ENCODE assay signal across 8 cellular contexts in the genomic region with DNA sequence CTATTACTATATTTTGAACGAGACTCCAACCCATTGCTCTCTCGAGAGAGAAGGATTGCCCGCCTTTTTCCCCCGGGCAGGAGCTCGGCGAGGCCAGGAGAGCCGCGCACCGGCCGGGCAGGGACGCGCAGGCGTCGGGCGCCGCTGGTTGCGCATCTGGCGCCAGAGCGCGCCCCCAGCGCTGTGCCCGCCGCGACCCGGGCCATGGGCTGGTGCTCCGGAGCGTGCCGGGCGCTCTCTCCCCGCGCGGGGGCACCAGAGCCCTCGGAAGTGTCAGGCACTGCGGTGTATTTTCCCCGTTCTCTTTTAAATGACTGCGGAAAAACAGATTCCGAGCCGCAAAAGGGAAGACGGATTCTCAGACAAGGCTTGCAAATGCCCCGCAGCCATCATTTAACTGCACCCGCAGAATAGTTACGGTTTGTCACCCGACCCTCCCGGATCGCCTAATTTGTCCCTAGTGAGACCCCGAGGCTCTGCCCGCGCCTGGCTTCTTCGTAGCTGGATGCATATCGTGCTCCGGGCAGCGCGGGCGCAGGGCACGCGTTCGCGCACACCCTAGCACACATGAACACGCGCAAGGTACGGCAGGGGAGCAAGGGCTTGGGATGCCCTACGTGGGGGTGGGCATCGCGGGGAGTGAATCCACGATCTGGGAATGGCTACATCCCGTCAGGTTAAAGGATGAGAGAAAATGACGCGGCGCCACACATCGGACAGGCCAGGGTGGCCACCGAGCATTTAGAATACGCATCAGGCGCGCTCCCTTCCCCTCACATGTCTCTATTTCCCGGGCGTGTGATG. TPM values are rescaled to one million over a fixed set of nuclear protein-coding genes. Genes with fewer than 3 reads are reported as not detected.
DNase-seq lines count a peak whose midpoint lies in the region; ATAC-seq and TF ChIP-seq lines count a peak whose summit lies in the region.

No MANE protein-coding gene starts in this region.

- H2AK9ac ChIP-seq in IMR-90 (replicated peaks; ENCODE audit: low read depth, low read length, poor library complexity): no peak overlapping the region

- no peak overlapping the region for H4K91ac ChIP-seq in IMR-90 (ENCODE audit: insufficient read depth, low read depth, low read length)

- TF ChIP-seq CTCF in IMR-90 (conservative IDR thresholded peaks at IDR 0.05; ENCODE audit: low read depth, low read length): peak; percentile 46
- TF ChIP-seq CTCF in colonic mucosa (IDR thresholded peaks at IDR 0.05): peak; percentile 38

- no peak overlapping the region for H4K8ac ChIP-seq in IMR-90 (ENCODE audit: low read depth in 2 of 2, low read length in 2 of 2)

- 5% methylated on average over 16 of the region's 76 CpGs; no CpG with 5 or more reads in 1 of the 2 experiments for WGBS in IMR-90 (ENCODE audit: extremely low coverage in 2 of 2, insufficient read length in 1 of 2), 2 experiments

- H2AK5ac ChIP-seq in IMR-90 (ENCODE audit: low read depth, low read length): no peak overlapping the region

- POLR2A ChIA-PET in IMR-90 (lab: Charles Lee; ENCODE audit: unreplicated experiment): no interaction called here

- H2BK20ac ChIP-seq in IMR-90 (ENCODE audit: low read depth, low read length): no peak overlapping the region

- H3K9me1 ChIP-seq in IMR-90 (ENCODE audit: insufficient read depth, low read length): no peaks in the 10 kb centered on the region

- H3K4me1 ChIP-seq in IMR-90 (ENCODE audit: control insufficient read depth, insufficient read depth, low read length) (no peaks in the 10 kb centered on the region), colonic mucosa (no peaks in the 10 kb centered on the region)

- H3K79me1 ChIP-seq in IMR-90 (ENCODE audit: low read depth in 1 of 2, low read length in 2 of 2): no peaks in the 10 kb centered on the region

- no peak overlapping the region for H2BK5ac ChIP-seq in IMR-90 (ENCODE audit: low read depth, low read length, poor library complexity, severe bottlenecking)

- H4K5ac ChIP-seq in IMR-90 (ENCODE audit: low read depth, low read length): no peak overlapping the region

- DNase-seq in DMS153 (lab: John Stamatoyannopoulos, UW): peak; percentile 67
- peak; percentile 19 for DNase-seq in IMR-90
- DNase-seq in SKM-1 (lab: John Stamatoyannopoulos, UW; ENCODE audit: unreplicated experiment): peak; percentile 12
- peak; percentile 66 for DNase-seq in colonic mucosa
- peak; percentile 39 to 75 for DNase-seq in left colon
- peak; percentile 31 to 72 for DNase-seq in stimulated activated CD4-positive, alpha-beta T cell treated with anti-CD3 and anti-CD28 coated beads, Interleukin-2, amount 100 ng/mL, for 24 hours

- H2AFZ ChIP-seq in IMR-90 (replicated peaks; ENCODE audit: low read length, poor library complexity): peak overlapping the region; percentile 84

- H2BK120ac ChIP-seq in IMR-90 (ENCODE audit: low read depth, low read length): no peak overlapping the region

- H3K56ac ChIP-seq in IMR-90 (ENCODE audit: extremely low read depth, insufficient read depth, low read length): no peak overlapping the region

- intact Hi-C loops in IMR-90 (cut with micrococcal nuclease): loop anchor here (1.0 kb wide), 1 partner anchor 942 kb away; no protein-coding TSS in a partner anchor
- intact Hi-C loops in colonic mucosa (cut with DNase I): loop anchor here (10.0 kb wide), 1 partner anchor 756 kb away; no protein-coding TSS in a partner anchor
- intact Hi-C loops in left colon (cut with DNase I, micrococcal nuclease): no loop called here

- no peak overlapping the region for H3K23ac ChIP-seq in IMR-90 (ENCODE audit: low read depth, low read length)

- H3K9me3 ChIP-seq in IMR-90 (ENCODE audit: control insufficient read depth, insufficient read depth, low read length) (no peaks in the 10 kb centered on the region), colonic mucosa (no peaks in the 10 kb centered on the region)

- CTCF ChIA-PET in IMR-90 (lab: Yijun Ruan, JAX): interaction anchor here (0.5 kb wide), 2 partner anchors 408 to 1220 kb away, joined by 3 to 6 read pairs; no protein-coding TSS in a partner anchor

- H3K27me3 ChIP-seq in IMR-90 (ENCODE audit: control insufficient read depth, insufficient read depth, low read length) (peaks cover 15% of the 10 kb centered on the region), colonic mucosa (peaks cover 19% of the 10 kb centered on the region)

- H4K20me1 ChIP-seq in IMR-90 (ENCODE audit: insufficient read depth, low read length): no peaks in the 10 kb centered on the region; the same call in 1 of the 2 replicates

- H3K36me3 ChIP-seq in IMR-90 (ENCODE audit: control insufficient read depth, insufficient read depth, low read length) (no peaks in the 10 kb centered on the region), colonic mucosa (no peaks in the 10 kb centered on the region)

- H2BK15ac ChIP-seq in IMR-90 (ENCODE audit: low read depth, low read length): no peak overlapping the region

- no peak for TF ChIP-seq POLR2A in IMR-90 (IDR thresholded peaks at IDR 0.05; ENCODE audit: low read depth, low read length)

- peak overlapping the region; percentile 29 for H3K4me3 ChIP-seq in IMR-90 (ENCODE audit: insufficient read depth, low read depth, low read length)
- H3K4me3 ChIP-seq in colonic mucosa: peak overlapping the region; percentile 29

- H3K9ac ChIP-seq in IMR-90 (ENCODE audit: low read depth, low read length) (no peak overlapping the region), colonic mucosa (ENCODE audit: low read depth in 2 of 2, low read length in 2 of 2) (no peak overlapping the region)

- dilution Hi-C loops in IMR-90 (cut with HindIII; ENCODE audit: low sequenced_read_pairs, unreplicated experiment): no loop called here

- no peak overlapping the region for H3K4ac ChIP-seq in IMR-90 (ENCODE audit: low read depth, low read length)

- TF ChIP-seq RAD21 in IMR-90 (IDR thresholded peaks at IDR 0.05; ENCODE audit: low read length): peak; percentile 49

- no TSS peak for BruUV-seq in IMR-90 (replicated peaks; lab: Mats Ljungman, UMichigan)

- no peak overlapping the region for H3K14ac ChIP-seq in IMR-90 (replicated peaks; ENCODE audit: low read depth, low read length)

- in situ Hi-C loops in IMR-90 (cut with MboI; ENCODE audit: low sequenced_read_pairs): no loop called here

- H3K4me2 ChIP-seq in IMR-90 (ENCODE audit: low read depth, low read length): peak overlapping the region; percentile 70

- peak; percentile 70 for ATAC-seq in GM21390 (IDR thresholded peaks at IDR 0.05; ENCODE audit: unreplicated experiment)
- ATAC-seq in IMR-90 (ENCODE audit: low read depth): peak; percentile 87
- ATAC-seq in left colon: peak; percentile 94
- ATAC-seq in GM18870 (IDR thresholded peaks at IDR 0.05; ENCODE audit: unreplicated experiment): no peak

- H3K27ac ChIP-seq in IMR-90 (ENCODE audit: insufficient read depth, low read length) (no peak overlapping the region), colonic mucosa (no peak overlapping the region)

- H3K18ac ChIP-seq in IMR-90 (ENCODE audit: low read depth, low read length): no peak overlapping the region

TF ChIP-seq in IMR-90, 13 proteins besides CTCF, POLR2A, EP300 and RAD21:
- TF ChIP-seq CHD1 (IDR thresholded peaks at IDR 0.05; ENCODE audit: low read depth, low read length): no peak
- TF ChIP-seq SMC3 (IDR thresholded peaks at IDR 0.05; ENCODE audit: low read depth, low read length): 0 out of 2 replicates have a peak, but pooled peaks have one; percentile 14

RNA-seq across cellular contexts. Expression of a gene that starts 1.1 kb away (rescaled TPM):
- total RNA-seq in IMR-90 (2012; rRNA removed) (under 0.01 TPM in 1 of 2 replicates, not detected in the other), colonic mucosa (1 to 10 TPM in 1 of 2 donors, under 1 TPM in 1; 0.52 to 2.3 TPM), left colon (1 to 10 TPM; 2.5 to 5.7 TPM)
- polyA plus RNA-seq in IMR-90 (2012; rRNA removed): 0.02 TPM in 1 of 2 replicates, not detected in the other
- polyA plus RNA-seq in IMR-90 (2012; cell fraction: cytosol; rRNA removed): not detected in 2 replicates
- not detected in 2 replicates for polyA plus RNA-seq in IMR-90 (2012; cell fraction: nucleus; rRNA removed; ENCODE audit: low replicate concordance)

Comparison
In these comparisons a context has a peak if more than half of its experiments do, and no peak if none do; other contexts are left out.
1. DNase-seq: peak in every context shown above with its lines; median percentile 67 in DMS153; 66 in colonic mucosa; 57 in left colon; 52 in stimulated activated CD4-positive, alpha-beta T cell treated with anti-CD3 and anti-CD28 coated beads, Interleukin-2, amount 100 ng/mL, for 24 hours; 19 in IMR-90; 12 in SKM-1.
2. intact Hi-C loops: an anchor here in IMR-90 (1.0 kb wide) and colonic mucosa (10.0 kb wide); none called in left colon.